Comparison of ENCODE assay signal across 1 cellular context in the genomic region with DNA sequence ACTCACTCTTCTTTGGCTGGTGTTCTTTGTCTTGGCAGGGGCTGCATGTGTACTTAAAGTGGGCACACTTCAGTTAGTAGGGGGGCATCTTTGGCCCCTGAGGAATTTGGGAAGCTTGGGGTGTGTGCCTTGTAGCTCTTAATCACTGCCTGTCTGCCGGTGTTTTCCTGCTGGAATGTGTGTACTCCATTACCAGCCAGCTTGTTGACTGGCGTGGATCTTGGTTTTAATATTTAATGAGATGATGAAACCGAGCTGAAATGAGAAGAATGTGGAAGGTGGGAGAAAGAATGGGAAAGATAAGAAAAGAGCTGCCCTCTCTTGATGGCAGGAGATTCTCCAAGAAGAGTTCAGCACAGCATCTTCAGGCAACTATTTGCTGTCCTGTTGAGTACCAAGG.
TF ChIP-seq lines count a peak whose summit lies in the region.

No MANE protein-coding gene starts in this region.

TF ChIP-seq in HepG2, 621 proteins besides CTCF, POLR2A, EP300 and RAD21 (continued from another document):
- TF ChIP-seq, protein P1, sequence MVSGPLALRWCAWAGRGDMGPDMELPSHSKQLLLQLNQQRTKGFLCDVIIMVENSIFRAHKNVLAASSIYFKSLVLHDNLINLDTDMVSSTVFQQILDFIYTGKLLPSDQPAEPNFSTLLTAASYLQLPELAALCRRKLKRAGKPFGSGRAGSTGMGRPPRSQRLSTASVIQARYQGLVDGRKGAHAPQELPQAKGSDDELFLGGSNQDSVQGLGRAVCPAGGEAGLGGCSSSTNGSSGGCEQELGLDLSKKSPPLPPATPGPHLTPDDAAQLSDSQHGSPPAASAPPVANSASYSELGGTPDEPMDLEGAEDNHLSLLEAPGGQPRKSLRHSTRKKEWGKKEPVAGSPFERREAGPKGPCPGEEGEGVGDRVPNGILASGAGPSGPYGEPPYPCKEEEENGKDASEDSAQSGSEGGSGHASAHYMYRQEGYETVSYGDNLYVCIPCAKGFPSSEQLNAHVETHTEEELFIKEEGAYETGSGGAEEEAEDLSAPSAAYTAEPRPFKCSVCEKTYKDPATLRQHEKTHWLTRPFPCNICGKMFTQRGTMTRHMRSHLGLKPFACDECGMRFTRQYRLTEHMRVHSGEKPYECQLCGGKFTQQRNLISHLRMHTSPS (CRISPR knock-in tag; IDR thresholded peaks at IDR 0.05; ENCODE audit: low read depth): no peak
- TF ChIP-seq, protein P2, sequence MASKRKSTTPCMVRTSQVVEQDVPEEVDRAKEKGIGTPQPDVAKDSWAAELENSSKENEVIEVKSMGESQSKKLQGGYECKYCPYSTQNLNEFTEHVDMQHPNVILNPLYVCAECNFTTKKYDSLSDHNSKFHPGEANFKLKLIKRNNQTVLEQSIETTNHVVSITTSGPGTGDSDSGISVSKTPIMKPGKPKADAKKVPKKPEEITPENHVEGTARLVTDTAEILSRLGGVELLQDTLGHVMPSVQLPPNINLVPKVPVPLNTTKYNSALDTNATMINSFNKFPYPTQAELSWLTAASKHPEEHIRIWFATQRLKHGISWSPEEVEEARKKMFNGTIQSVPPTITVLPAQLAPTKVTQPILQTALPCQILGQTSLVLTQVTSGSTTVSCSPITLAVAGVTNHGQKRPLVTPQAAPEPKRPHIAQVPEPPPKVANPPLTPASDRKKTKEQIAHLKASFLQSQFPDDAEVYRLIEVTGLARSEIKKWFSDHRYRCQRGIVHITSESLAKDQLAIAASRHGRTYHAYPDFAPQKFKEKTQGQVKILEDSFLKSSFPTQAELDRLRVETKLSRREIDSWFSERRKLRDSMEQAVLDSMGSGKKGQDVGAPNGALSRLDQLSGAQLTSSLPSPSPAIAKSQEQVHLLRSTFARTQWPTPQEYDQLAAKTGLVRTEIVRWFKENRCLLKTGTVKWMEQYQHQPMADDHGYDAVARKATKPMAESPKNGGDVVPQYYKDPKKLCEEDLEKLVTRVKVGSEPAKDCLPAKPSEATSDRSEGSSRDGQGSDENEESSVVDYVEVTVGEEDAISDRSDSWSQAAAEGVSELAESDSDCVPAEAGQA (IDR thresholded peaks at IDR 0.05; ENCODE audit: low read depth): no peak
- TF ChIP-seq, protein P2 (CRISPR knock-in tag; IDR thresholded peaks at IDR 0.05; ENCODE audit: borderline replicate concordance): no peak
- no peak for TF ChIP-seq MEIS1 (CRISPR knock-in tag; IDR thresholded peaks at IDR 0.05; ENCODE audit: borderline replicate concordance)
- TF ChIP-seq, protein P3, sequence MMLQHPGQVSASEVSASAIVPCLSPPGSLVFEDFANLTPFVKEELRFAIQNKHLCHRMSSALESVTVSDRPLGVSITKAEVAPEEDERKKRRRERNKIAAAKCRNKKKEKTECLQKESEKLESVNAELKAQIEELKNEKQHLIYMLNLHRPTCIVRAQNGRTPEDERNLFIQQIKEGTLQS (CRISPR knock-in tag; IDR thresholded peaks at IDR 0.05): no peak
